Comparison of ENCODE assay signal across 2 cellular contexts in genomic region chr5:106032069-106032468, GRCh38.
DNase-seq lines count a peak whose midpoint lies in the region; ATAC-seq, FAIRE-seq and TF ChIP-seq lines count a peak whose summit lies in the region.
"Not testable (repeated sequence)": the region's sequence is repeated elsewhere in the genome, so short reads cannot be mapped to it uniquely, and the experiment has no call there.

No MANE protein-coding gene starts in this region.

- not testable (repeated sequence) for TF ChIP-seq POLR2A in A549 (IDR thresholded peaks at IDR 0.05; ENCODE audit: low read length)

- POLR2A ChIA-PET in A549 (lab: Yijun Ruan, JAX); HEK293 (lab: Yijun Ruan, JAX): not testable (repeated sequence)

- H3K4me1 ChIP-seq in A549; HEK293 (ENCODE audit: control insufficient read depth, insufficient read depth, low read length): not testable (repeated sequence)

- H3K27ac ChIP-seq in A549; HEK293 (ENCODE audit: extremely low read depth, low read depth, low read length): not testable (repeated sequence)

- not testable (repeated sequence) for TF ChIP-seq RAD21 in A549 (conservative IDR thresholded peaks at IDR 0.05 in 1 of 2, IDR thresholded peaks at IDR 0.05 in 1 of 2)

- H3K4me2 ChIP-seq in A549: not testable (repeated sequence)

- H3K9me3 ChIP-seq in A549; HEK293 (ENCODE audit: control insufficient read depth, insufficient read depth, low read depth, low read length): not testable (repeated sequence)

- CTCF ChIA-PET in A549 (lab: Yijun Ruan, JAX): not testable (repeated sequence)
- CTCF ChIA-PET in HEK293 (lab: Yijun Ruan, JAX): interaction anchor here (0.7 kb wide), 1 partner anchor 66 kb away, joined by 3 read pairs; no protein-coding TSS in a partner anchor

- not testable (repeated sequence) for FAIRE-seq in A549 (lab: Jason Lieb, UNC)

- TF ChIP-seq CTCF in A549 (IDR thresholded peaks at IDR 0.05); HEK293 (tag by site-specific recombination; IDR thresholded peaks at IDR 0.05): not testable (repeated sequence)

- not testable (repeated sequence) for H3K36me3 ChIP-seq in HEK293 (ENCODE audit: control insufficient read depth in 2 of 2, insufficient read depth in 1 of 2, low read length in 2 of 2)

- not testable (repeated sequence) for TF ChIP-seq EP300 in A549 (IDR thresholded peaks at IDR 0.05)

- not testable (repeated sequence) for DNase-seq in A549 (ENCODE audit: low read depth in 1 of 2, low spot score in 1 of 2)

- WGBS in A549 (ENCODE audit: missing lambda C conversion rate): 0% methylated on average over 2 of the region's 2 CpGs

- not testable (repeated sequence) for H3K4me3 ChIP-seq in A549; HEK293 (ENCODE audit: low read depth, low read length)

- ATAC-seq in A549: not testable (repeated sequence)

TF ChIP-seq in A549, 52 proteins besides CTCF, POLR2A, EP300 and RAD21:
- peak; percentile 44 for TF ChIP-seq ZFP36 (IDR thresholded peaks at IDR 0.05; ENCODE audit: borderline replicate concordance, partially characterized antibody)

TF ChIP-seq in HEK293, 187 proteins besides CTCF, POLR2A, EP300 and RAD21:
- TF ChIP-seq TRIM28 (IDR thresholded peaks at IDR 0.05; ENCODE audit: borderline replicate concordance, low read length) (peak; percentile 64; the same call in 1 of the 2 replicates), ZNF585B (tag by site-specific recombination; IDR thresholded peaks at IDR 0.05) (peak; percentile 82), SETDB1 (IDR thresholded peaks at IDR 0.05; ENCODE audit: insufficient read length, low read length) (peak; percentile 13)
TF ChIP-seq in HEK293: peak in this region for 3; not testable (repeated sequence) for 184.
